In genomic region chr10:34203966-34204630, GRCh38 we compare ENCODE assay signal across 19 cellular contexts.
"Had no signal": no experiment of that assay in that cellular context is flagged by ENCODE, and none has a peak within 500 bp of the region (broad histone marks: within the 10 kb centered on the region; RNA-seq: fewer than 3 reads in every experiment).

No MANE protein-coding gene starts in this region.

- H3K36me3 Mint-ChIP-seq: IgD-negative memory B cell had no signal

- H3K27me3 ChIP-seq: MG63 had no signal

- H3K9me3 ChIP-seq: MG63, SK-N-SH had no signal

- H3K9me2 ChIP-seq: SK-N-SH had no signal

- H3K4me2 ChIP-seq: SK-N-SH had no signal

- H3K9ac ChIP-seq: SK-N-SH had no signal

- H3K36me3 ChIP-seq: MG63 had no signal

- H3K4me3 ChIP-seq: MG63 had no signal

- FAIRE-seq: RCC 7860 had no signal

- DNase-seq: KBM-7, MG63, MV-4-11, NCI-H1048, NCI-H1105, NCI-H1436 treated with DMSO at 0.1 percent for 48 hours, NCI-H1694, NCI-H187 treated with DMSO at 0.1 percent for 48 hours, NCI-H2081, NCI-H2107, NCI-H2227 treated with DMSO at 0.1 percent for 48 hours, NCI-H524, NCI-H748 treated with DMSO at 0.1 percent for 48 hours, RPMI8226, SHP77, SK-N-SH, SW 1271 had no signal
